ENCODE assay signal across 10 cellular contexts in the genomic region with DNA sequence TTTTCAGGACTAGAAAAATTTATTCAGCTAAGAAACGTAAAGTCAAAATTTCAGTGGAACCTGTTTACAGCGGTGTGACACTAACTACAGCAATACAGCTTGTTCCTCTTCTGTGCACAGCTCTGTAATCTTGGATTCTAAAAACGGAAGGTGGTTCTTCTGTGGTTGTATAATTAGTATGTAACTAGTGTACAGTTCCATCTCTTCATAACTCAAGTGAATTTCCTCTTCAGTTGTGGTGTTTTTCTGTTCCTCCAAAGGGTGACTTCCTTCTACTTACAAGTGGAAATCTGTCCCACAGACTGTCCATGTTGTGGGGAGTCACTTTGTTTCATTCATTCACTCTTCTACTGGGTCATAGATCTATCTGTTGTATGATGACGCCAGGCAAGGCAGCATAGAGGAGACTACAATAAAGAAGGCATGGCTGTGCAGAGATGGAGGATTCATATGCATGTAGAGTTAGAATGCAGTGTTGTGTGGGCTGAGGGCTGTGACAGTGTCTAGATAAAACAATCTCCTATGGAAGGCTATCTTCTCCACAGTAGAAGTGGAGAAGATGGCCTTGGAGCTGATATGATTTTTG. TPM values are rescaled to one million over a fixed set of nuclear protein-coding genes. Genes with fewer than 3 reads are reported as not detected.
A peak's percentile ranks its signal among the peaks of the same experiment; 100 is the strongest.
DNase-seq lines count a peak whose midpoint lies in the region; ATAC-seq, FAIRE-seq and TF ChIP-seq lines count a peak whose summit lies in the region.
"Had no signal": no experiment of that assay in that cellular context is flagged by ENCODE, and none has a peak within 500 bp of the region (broad histone marks: within the 10 kb centered on the region; RNA-seq: fewer than 3 reads in every experiment).

No MANE protein-coding gene starts in this region.

- no peak overlapping the region for H3K9ac ChIP-seq in GM12878 (ENCODE audit: control insufficient read depth, insufficient read depth, low read length)

- H3K36me3 ChIP-seq in GM12878 (ENCODE audit: control insufficient read depth in 2 of 2, insufficient read depth in 2 of 2, low read length in 1 of 2), result peaks cover 1 to 4% of the 10 kb centered on the region in 2 experiments; a peak in 2 of 4 replicates

- H4K20me1 ChIP-seq in GM12878 (ENCODE audit: control insufficient read depth, insufficient read depth), result peaks cover 3% of the 10 kb centered on the region

- no peaks in the 10 kb centered on the region for H3K27me3 ChIP-seq in GM12878 (replicated peaks in 1 of 2; ENCODE audit: control insufficient read depth in 2 of 2, insufficient read depth in 2 of 2, low read length in 1 of 2)
- H3K27me3 ChIP-seq in foreskin keratinocyte, result no peaks in the 10 kb centered on the region

- FAIRE-seq in GM12878 (lab: Jason Lieb, UNC), result peak; percentile 84
- FAIRE-seq in urothelium cell line (lab: Jason Lieb, UNC), result no peak
- FAIRE-seq: islet of Langerhans had no signal

- H3K27ac ChIP-seq in GM12878 (ENCODE audit: control insufficient read depth, insufficient read depth) (peak overlapping the region; percentile 70), foreskin keratinocyte (no peak overlapping the region)

- CTCF ChIA-PET in GM12878 (lab: Yijun Ruan, JAX), result interaction anchor here (1.1 to 4.3 kb wide), 7 partner anchors 12 to 162 kb away, joined by 3 to 62 read pairs (median 4); no protein-coding TSS in a partner anchor

- peak overlapping the region; percentile 59; the same call in 1 of the 2 replicates for H3K4me3 ChIP-seq in GM12878

- ATAC-seq in GM18498 (IDR thresholded peaks at IDR 0.05; ENCODE audit: unreplicated experiment) (peak; percentile 88), GM21447 (IDR thresholded peaks at IDR 0.05; ENCODE audit: unreplicated experiment) (peak; percentile 76), HG03460 (IDR thresholded peaks at IDR 0.05; ENCODE audit: unreplicated experiment) (peak; percentile 74), GM12878 (peak; percentile 73), foreskin keratinocyte (no peak)

- 4% methylated on average over 4 of the region's 4 CpGs for WGBS in GM12878 (ENCODE audit: insufficient coverage, insufficient replicate concordance, low lambda C conversion rate, missing lambda C conversion rate)

- SMC1A ChIA-PET in GM12878 (lab: Charles Lee; ENCODE audit: uncharacterized antibody, unreplicated experiment), result interaction anchor here (0.8 to 4.1 kb wide), 13 partner anchors 9 to 259 kb away, joined by 3 to 68 read pairs (median 12); a partner anchor contains a TSS

- H3K9me3 ChIP-seq in GM12878 (replicated peaks; ENCODE audit: control insufficient read depth, insufficient read depth, low read length), result no peaks in the 10 kb centered on the region

- DNase-seq in GM12878 (ENCODE audit: low read depth, low spot score) (peak; percentile 59), urothelium cell line (ENCODE audit: low spot score) (no peak), GOT3 (lab: John Stamatoyannopoulos, UW) (no peak), iPS-NIHi7 (ENCODE audit: extremely low spot score) (no peak), foreskin keratinocyte (no peak)
- DNase-seq: amygdala had no signal

- POLR2A ChIA-PET in GM12878 (lab: Charles Lee), result interaction anchor here (1.1 to 2.7 kb wide), 7 partner anchors 9 to 128 kb away, joined by 3 to 15 read pairs (median 10); a partner anchor contains a TSS

- TF ChIP-seq RAD21 in GM12878 (IDR thresholded peaks at IDR 0.05; ENCODE audit: insufficient read depth, low read depth, low read length), result no peak

- in situ Hi-C loops in GM12878 (cut with MboI), result loop anchor here (5.0 kb wide), 1 partner anchor 125 kb away; a partner anchor contains a TSS

- intact Hi-C loops in GM12878 (cut with micrococcal nuclease; ENCODE audit: unreplicated experiment), result loop anchor here (1.0 to 10.0 kb wide), 3 partner anchors 29 to 897 kb away; a partner anchor contains a TSS

- peak overlapping the region; percentile 87 for H3K4me2 ChIP-seq in GM12878 (ENCODE audit: control insufficient read depth, insufficient read depth)

- RAD21 ChIA-PET in GM12878 (lab: Charles Lee; ENCODE audit: unreplicated experiment), result interaction anchor here (0.8 to 4.1 kb wide), 9 partner anchors 11 to 126 kb away, joined by 4 to 45 read pairs (median 8); no protein-coding TSS in a partner anchor

- peaks cover 96% of the 10 kb centered on the region for H3K79me2 ChIP-seq in GM12878 (ENCODE audit: control insufficient read depth, insufficient read depth, low read length)

- BruUV-seq in GM12878 (replicated peaks; lab: Mats Ljungman, UMichigan), result no TSS peak

- TF ChIP-seq EP300 in GM12878 (IDR thresholded peaks at IDR 0.05; ENCODE audit: borderline replicate concordance in 1 of 2, control insufficient read depth in 1 of 2, low read depth in 2 of 2, low read length in 2 of 2), result no peak

- H3K4me1 ChIP-seq in GM12878 (ENCODE audit: control insufficient read depth, insufficient read depth, low read length), result peaks cover 17% of the 10 kb centered on the region; the same call in 1 of the 2 replicates
- peaks cover 41% of the 10 kb centered on the region for H3K4me1 ChIP-seq in foreskin keratinocyte

- no peak overlapping the region for H2AFZ ChIP-seq in GM12878 (ENCODE audit: control insufficient read depth, low read depth, low read length)

- no peak for TF ChIP-seq CTCF in GM12878 (IDR thresholded peaks at IDR 0.05 in 2 of 3, conservative IDR thresholded peaks at IDR 0.05 in 1 of 3; ENCODE audit: control insufficient read depth in 2 of 3, extremely low read depth in 1 of 3, insufficient read depth in 1 of 3, low read depth in 3 of 3, low read length in 3 of 3)
- TF ChIP-seq CTCF in foreskin keratinocyte (conservative IDR thresholded peaks at IDR 0.05), result no peak

- no peak for TF ChIP-seq POLR2A in GM12878 (IDR thresholded peaks at IDR 0.05; ENCODE audit: low read depth, low read length)

TF ChIP-seq in GM12878, 131 proteins besides CTCF, POLR2A, EP300 and RAD21 (continues in another document):
- TF ChIP-seq ZNF24 (IDR thresholded peaks at IDR 0.05) (peak; percentile 94), RUNX3 (IDR thresholded peaks at IDR 0.05; ENCODE audit: low read length) (peak; percentile 90), MEF2A (IDR thresholded peaks at IDR 0.05; ENCODE audit: insufficient read depth, low read depth, low read length) (peak; percentile 57; the same call in 1 of the 2 replicates), ZBED1 (IDR thresholded peaks at IDR 0.05; ENCODE audit: borderline replicate concordance) (peak; percentile 36; the same call in 1 of the 2 replicates), NBN (IDR thresholded peaks at IDR 0.05) (0 out of 2 replicates have a peak, but pooled peaks have one; percentile 46), IKZF1 (conservative IDR thresholded peaks at IDR 0.05) (peak; percentile 83), GATAD2B (conservative IDR thresholded peaks at IDR 0.05; ENCODE audit: low read depth) (0 out of 2 replicates have a peak, but pooled peaks have one; percentile 37)
- TF ChIP-seq, protein P1, sequence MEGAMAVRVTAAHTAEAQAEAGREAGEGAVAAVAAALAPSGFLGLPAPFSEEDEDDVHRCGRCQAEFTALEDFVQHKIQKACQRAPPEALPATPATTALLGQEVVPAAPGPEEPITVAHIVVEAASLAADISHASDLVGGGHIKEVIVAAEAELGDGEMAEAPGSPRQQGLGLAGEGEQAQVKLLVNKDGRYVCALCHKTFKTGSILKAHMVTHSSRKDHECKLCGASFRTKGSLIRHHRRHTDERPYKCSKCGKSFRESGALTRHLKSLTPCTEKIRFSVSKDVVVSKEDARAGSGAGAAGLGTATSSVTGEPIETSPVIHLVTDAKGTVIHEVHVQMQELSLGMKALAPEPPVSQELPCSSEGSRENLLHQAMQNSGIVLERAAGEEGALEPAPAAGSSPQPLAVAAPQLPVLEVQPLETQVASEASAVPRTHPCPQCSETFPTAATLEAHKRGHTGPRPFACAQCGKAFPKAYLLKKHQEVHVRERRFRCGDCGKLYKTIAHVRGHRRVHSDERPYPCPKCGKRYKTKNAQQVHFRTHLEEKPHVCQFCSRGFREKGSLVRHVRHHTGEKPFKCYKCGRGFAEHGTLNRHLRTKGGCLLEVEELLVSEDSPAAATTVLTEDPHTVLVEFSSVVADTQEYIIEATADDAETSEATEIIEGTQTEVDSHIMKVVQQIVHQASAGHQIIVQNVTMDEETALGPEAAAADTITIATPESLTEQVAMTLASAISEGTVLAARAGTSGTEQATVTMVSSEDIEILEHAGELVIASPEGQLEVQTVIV (IDR thresholded peaks at IDR 0.05; ENCODE audit: borderline replicate concordance, partially characterized antibody), result no peak
- TF ChIP-seq, protein P2, sequence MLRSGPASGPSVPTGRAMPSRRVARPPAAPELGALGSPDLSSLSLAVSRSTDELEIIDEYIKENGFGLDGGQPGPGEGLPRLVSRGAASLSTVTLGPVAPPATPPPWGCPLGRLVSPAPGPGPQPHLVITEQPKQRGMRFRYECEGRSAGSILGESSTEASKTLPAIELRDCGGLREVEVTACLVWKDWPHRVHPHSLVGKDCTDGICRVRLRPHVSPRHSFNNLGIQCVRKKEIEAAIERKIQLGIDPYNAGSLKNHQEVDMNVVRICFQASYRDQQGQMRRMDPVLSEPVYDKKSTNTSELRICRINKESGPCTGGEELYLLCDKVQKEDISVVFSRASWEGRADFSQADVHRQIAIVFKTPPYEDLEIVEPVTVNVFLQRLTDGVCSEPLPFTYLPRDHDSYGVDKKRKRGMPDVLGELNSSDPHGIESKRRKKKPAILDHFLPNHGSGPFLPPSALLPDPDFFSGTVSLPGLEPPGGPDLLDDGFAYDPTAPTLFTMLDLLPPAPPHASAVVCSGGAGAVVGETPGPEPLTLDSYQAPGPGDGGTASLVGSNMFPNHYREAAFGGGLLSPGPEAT (IDR thresholded peaks at IDR 0.05; ENCODE audit: low read depth), result peak; percentile 74; the same call in 1 of the 2 replicates

RNA-seq across cellular contexts. Expression of a gene that starts 5.4 kb away (rescaled TPM):
- total RNA-seq in GM12878 (2013; cell fraction: nucleolus; rRNA removed), result 105 and 113 TPM in 2 replicates
- 64.7 and 82.2 TPM in 2 replicates for total RNA-seq in GM12878 (2014; rRNA removed)
- 82.6 and 84.0 TPM in 2 replicates for total RNA-seq in GM12878 (2014; rRNA removed; fragmentation: Illumina TruSeq; extraction: Trizol)
- 46.4 and 46.5 TPM in 2 replicates for total RNA-seq in GM12878 (2021)
- polyA plus RNA-seq in GM12878 (2011; ENCODE audit: low read depth), result 20.0 TPM
- polyA plus RNA-seq in GM12878 (2011; rRNA removed), result 97.9 and 136 TPM in 2 replicates
- polyA plus RNA-seq in GM12878 (2011; cell fraction: cytosol; rRNA removed), result 51.3 and 63.8 TPM in 2 replicates
- 74.6 and 75.6 TPM in 2 replicates for polyA plus RNA-seq in GM12878 (2011; cell fraction: nucleus; rRNA removed)
- polyA plus RNA-seq in GM12878 (2012), result 20.5 and 31.0 TPM in 2 replicates
- polyA plus RNA-seq in GM12878 (2014; fragmentation: Illumina TruSeq; extraction: Trizol), result 81.3 and 113 TPM in 2 replicates
- 100 to 1,000 TPM; 104 to 147 TPM for polyA plus RNA-seq in GM12878 (2014; fragmentation: Nextera tagmentation; extraction: Ambion mirVana)
- 49.3 and 67.2 TPM in 2 replicates for polyA plus RNA-seq in GM12878 (2014; rRNA removed)
- polyA plus RNA-seq in GM12878 (2016; fragmentation: Nextera tagmentation; extraction: Ambion mirVana), result 10 to 100 TPM; 58.9 to 66.9 TPM
- 125 and 132 TPM in 2 replicates for polyA minus RNA-seq in GM12878 (2011; rRNA and poly(A)+ RNA removed)
- polyA minus RNA-seq in GM12878 (2011; cell fraction: cytosol; rRNA and poly(A)+ RNA removed), result 32.2 and 35.4 TPM in 2 replicates
- 54.5 and 77.5 TPM in 2 replicates for polyA minus RNA-seq in GM12878 (2011; cell fraction: nucleus; rRNA and poly(A)+ RNA removed)
- 54.2 and 60.6 TPM in 2 replicates for total RNA-seq in foreskin keratinocyte
- 16.7 and 18.5 TPM in 2 replicates for polyA plus RNA-seq in foreskin keratinocyte
